Comparison of ENCODE assay signal across 31 cellular contexts in genomic region chr12:52812073-52812400, GRCh38. TPM values are rescaled to one million over a fixed set of nuclear protein-coding genes. Genes with fewer than 3 reads are reported as not detected.
"Had no signal": no experiment of that assay in that cellular context is flagged by ENCODE, and none has a peak within 500 bp of the region (broad histone marks: within the 10 kb centered on the region; RNA-seq: fewer than 3 reads in every experiment).

No MANE protein-coding gene starts in this region.

- H3K27me3 ChIP-seq: testis, thyroid gland, tibial nerve, transverse colon, uterus, vagina had no signal

- H3K27ac Mint-ChIP-seq: stimulated activated effector memory CD8-positive, alpha-beta T cell treated with anti-CD3 and anti-CD28 coated beads, Interleukin-12 subunit alpha, Interleukin-12 subunit beta, amount 100 ng/mL, for 72 hours; stimulated activated memory B cell treated with anti-CD40 and anti-IgM and Interleukin-4, amounts not matched to agents 10 μg/mL and 1 μg/mL and 100 μg/mL, for 72 hours; stimulated activated naive B cell treated with anti-CD40 and anti-IgM and Interleukin-4, amounts not matched to agents 10 μg/mL and 1 μg/mL and 100 μg/mL, for 72 hours; stimulated activated naive CD8-positive, alpha-beta T cell treated with anti-CD3 and anti-CD28 coated beads, Interleukin-15, amount 100 ng/mL, for 72 hours; stimulated activated naive CD8-positive, alpha-beta T cell treated with anti-CD3 and anti-CD28 coated beads, Interleukin-15, Interleukin-2, amounts not matched to agents 100 ng/mL and 50 ng/mL, for 24 hours had no signal

- H3K27ac ChIP-seq: stomach, suprapubic skin, testis, thoracic aorta, thyroid gland, tibial artery, tibial nerve, transverse colon, upper lobe of left lung, upper lobe of right lung, uterus, vagina had no signal

- H3K4me3 Mint-ChIP-seq: stimulated activated effector memory CD8-positive, alpha-beta T cell treated with anti-CD3 and anti-CD28 coated beads, Interleukin-12 subunit alpha, Interleukin-12 subunit beta, amount 100 ng/mL, for 72 hours; stimulated activated memory B cell treated with anti-CD40 and anti-IgM and Interleukin-4, amounts not matched to agents 10 μg/mL and 1 μg/mL and 100 μg/mL, for 72 hours; stimulated activated naive B cell treated with anti-CD40 and anti-IgM and Interleukin-4, amounts not matched to agents 10 μg/mL and 1 μg/mL and 100 μg/mL, for 72 hours; stimulated activated naive CD8-positive, alpha-beta T cell treated with anti-CD3 and anti-CD28 coated beads, Interleukin-15, amount 100 ng/mL, for 72 hours; stimulated activated naive CD8-positive, alpha-beta T cell treated with anti-CD3 and anti-CD28 coated beads, Interleukin-15, Interleukin-2, amounts not matched to agents 100 ng/mL and 50 ng/mL, for 24 hours had no signal

- H3K36me3 Mint-ChIP-seq: stimulated activated effector memory CD8-positive, alpha-beta T cell treated with anti-CD3 and anti-CD28 coated beads, Interleukin-12 subunit alpha, Interleukin-12 subunit beta, amount 100 ng/mL, for 72 hours; stimulated activated memory B cell treated with anti-CD40 and anti-IgM and Interleukin-4, amounts not matched to agents 10 μg/mL and 1 μg/mL and 100 μg/mL, for 72 hours; stimulated activated naive B cell treated with anti-CD40 and anti-IgM and Interleukin-4, amounts not matched to agents 10 μg/mL and 1 μg/mL and 100 μg/mL, for 72 hours had no signal

- H3K27me3 Mint-ChIP-seq: stimulated activated naive CD8-positive, alpha-beta T cell treated with anti-CD3 and anti-CD28 coated beads, Interleukin-15, amount 100 ng/mL, for 72 hours; stimulated activated naive CD8-positive, alpha-beta T cell treated with anti-CD3 and anti-CD28 coated beads, Interleukin-15, Interleukin-2, amounts not matched to agents 100 ng/mL and 50 ng/mL, for 24 hours had no signal

- H3K36me3 ChIP-seq: stomach, suprapubic skin, thoracic aorta, thyroid gland, tibial artery, tibial nerve, transverse colon, upper lobe of left lung, upper lobe of right lung, uterus, vagina had no signal

- H3K9me3 ChIP-seq: stomach, suprapubic skin, testis, thoracic aorta, thyroid gland, tibial artery, tibial nerve, transverse colon, upper lobe of left lung, upper lobe of right lung, uterus, vagina had no signal

- H3K4me3 ChIP-seq: stomach, suprapubic skin, testis, thoracic aorta, thyroid gland, tibial artery, tibial nerve, transverse colon, upper lobe of right lung, uterus, vagina had no signal

- H3K4me1 Mint-ChIP-seq: stimulated activated effector memory CD8-positive, alpha-beta T cell treated with anti-CD3 and anti-CD28 coated beads, Interleukin-12 subunit alpha, Interleukin-12 subunit beta, amount 100 ng/mL, for 72 hours; stimulated activated memory B cell treated with anti-CD40 and anti-IgM and Interleukin-4, amounts not matched to agents 10 μg/mL and 1 μg/mL and 100 μg/mL, for 72 hours; stimulated activated naive B cell treated with anti-CD40 and anti-IgM and Interleukin-4, amounts not matched to agents 10 μg/mL and 1 μg/mL and 100 μg/mL, for 72 hours; stimulated activated naive CD8-positive, alpha-beta T cell treated with anti-CD3 and anti-CD28 coated beads, Interleukin-15, amount 100 ng/mL, for 72 hours had no signal

- H3K9me3 Mint-ChIP-seq: stimulated activated effector memory CD8-positive, alpha-beta T cell treated with anti-CD3 and anti-CD28 coated beads, Interleukin-12 subunit alpha, Interleukin-12 subunit beta, amount 100 ng/mL, for 72 hours; stimulated activated memory B cell treated with anti-CD40 and anti-IgM and Interleukin-4, amounts not matched to agents 10 μg/mL and 1 μg/mL and 100 μg/mL, for 72 hours; stimulated activated naive B cell treated with anti-CD40 and anti-IgM and Interleukin-4, amounts not matched to agents 10 μg/mL and 1 μg/mL and 100 μg/mL, for 72 hours; stimulated activated naive CD8-positive, alpha-beta T cell treated with anti-CD3 and anti-CD28 coated beads, Interleukin-15, amount 100 ng/mL, for 72 hours; stimulated activated naive CD8-positive, alpha-beta T cell treated with anti-CD3 and anti-CD28 coated beads, Interleukin-15, Interleukin-2, amounts not matched to agents 100 ng/mL and 50 ng/mL, for 24 hours had no signal

- DNase-seq: stimulated activated CD4-positive, alpha-beta T cell treated with anti-CD3 and anti-CD28 coated beads, Interleukin-2, amount 100 ng/mL, for 48 hours; stimulated activated CD4-positive, alpha-beta T cell treated with anti-CD3 and anti-CD28 coated beads, Interleukin-4, amount 100 ng/mL, for 1 hour; stimulated activated CD4-positive, alpha-beta T cell treated with anti-CD3 and anti-CD28 coated beads, Interleukin-4, amount 100 ng/mL, for 24 hours; stimulated activated CD4-positive, alpha-beta T cell treated with anti-CD3 and anti-CD28 coated beads, Interleukin-4, amount 100 ng/mL, for 4 hours; stimulated activated CD8-positive, alpha-beta memory T cell treated with anti-CD3 and anti-CD28 coated beads, Interleukin-4, amount 100 ng/mL, for 48 hours; stimulated activated naive B cell treated with anti-CD40 and anti-IgM and Interleukin-4, amounts not matched to agents 10 μg/mL and 1 μg/mL and 100 μg/mL, for 72 hours; stimulated activated naive CD4-positive, alpha-beta T cell; stimulated activated naive CD4-positive, alpha-beta T cell treated with Interleukin-2 at 50 U/mL for 16 hours; stimulated activated naive CD8-positive, alpha-beta T cell treated with anti-CD3 and anti-CD28 coated beads, Interleukin-15, amount 100 ng/mL, for 72 hours; stimulated activated naive CD8-positive, alpha-beta T cell treated with anti-CD3 and anti-CD28 coated beads, Interleukin-15, Interleukin-2, amounts not matched to agents 100 U/mL and 50 U/mL, for 24 hours; stomach; substantia nigra; testis; thyroid gland; tibial artery; transverse colon; trophoblast cell; upper lobe of left lung; uterus had no signal

- H3K4me1 ChIP-seq: suprapubic skin, testis, tibial artery, tibial nerve, transverse colon, uterus, vagina had no signal

RNA-seq across cellular contexts. Expression of gene KRT4, which starts 1.9 kb away (rescaled TPM):
- total RNA-seq: subcutaneous adipose tissue, temporal lobe, thoracic aorta, tibial nerve, transverse colon, uterus had no signal
- polyA plus RNA-seq: urinary bladder had no signal

RNA-seq across cellular contexts. Expression of gene KRT3, which starts 16.1 kb away (rescaled TPM):
- total RNA-seq: stomach, subcutaneous adipose tissue, suprapubic skin, temporal lobe, testis, thoracic aorta, thyroid gland, tibial nerve, transverse colon, upper lobe of left lung, upper lobe of right lung, ureter, urinary bladder, uterus, vagina had no signal
- polyA plus RNA-seq: urinary bladder had no signal

RNA-seq across cellular contexts. Expression of gene KRT79, which starts 22.1 kb away (rescaled TPM):
- total RNA-seq: stomach, temporal lobe, thoracic aorta, thyroid gland, transverse colon, ureter, urinary bladder, uterus had no signal
- polyA plus RNA-seq: urinary bladder had no signal

RNA-seq across cellular contexts. Expression of gene KRT76, which starts 34.9 kb away (rescaled TPM):
- total RNA-seq: stomach, subcutaneous adipose tissue, suprapubic skin, temporal lobe, testis, thoracic aorta, thyroid gland, tibial nerve, transverse colon, upper lobe of left lung, upper lobe of right lung, ureter, urinary bladder, uterus, vagina had no signal
- polyA plus RNA-seq: stomach, urinary bladder had no signal

RNA-seq across cellular contexts. Expression of gene KRT78, which starts 36.8 kb away (rescaled TPM):
- total RNA-seq: subcutaneous adipose tissue, temporal lobe, thoracic aorta, transverse colon, upper lobe of right lung, ureter, urinary bladder, uterus had no signal
- polyA plus RNA-seq: urinary bladder had no signal
